Comparison of ENCODE assay signal across 8 cellular contexts in the genomic region with DNA sequence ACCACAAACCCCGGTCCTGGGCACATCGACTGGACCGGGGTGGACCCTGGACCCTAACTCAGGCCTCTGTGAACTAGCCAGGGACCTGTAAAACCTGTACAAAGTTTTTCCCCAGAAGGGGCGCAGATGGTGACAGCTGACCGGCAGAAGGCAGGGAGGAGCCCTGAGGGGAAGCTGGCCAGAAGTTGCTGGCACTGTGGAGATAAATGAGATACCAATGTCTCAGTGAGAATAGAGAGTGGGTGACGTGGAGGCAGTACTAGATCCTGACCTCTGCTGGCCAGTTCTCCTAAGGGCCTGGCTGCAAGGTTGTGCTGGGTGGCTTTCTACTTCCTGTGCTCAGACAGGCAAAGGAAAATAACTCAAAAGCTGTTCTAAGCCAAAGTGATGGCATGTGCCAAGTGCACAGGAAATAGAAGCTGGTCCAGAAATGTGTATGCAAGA. TPM values are rescaled to one million over a fixed set of nuclear protein-coding genes. Genes with fewer than 3 reads are reported as not detected.
A peak's percentile ranks its signal among the peaks of the same experiment; 100 is the strongest.
DNase-seq lines count a peak whose midpoint lies in the region; ATAC-seq and TF ChIP-seq lines count a peak whose summit lies in the region.

No MANE protein-coding gene starts in this region.

- peaks cover 20% of the 10 kb centered on the region for H3K4me1 Mint-ChIP-seq in activated CD8-positive, alpha-beta memory T cell treated with anti-CD3 and anti-CD28 coated beads, Interleukin-2, amount 10 ng/mL, durations not matched to agents 7 days and 5 days
- peaks cover 11 to 14% of the 10 kb centered on the region in 2 donors for H3K4me1 Mint-ChIP-seq in stimulated activated naive B cell treated with anti-CD40 and anti-IgM and Interleukin-4, amounts not matched to agents 10 μg/mL and 1 μg/mL and 100 μg/mL, for 72 hours

- ATAC-seq in activated CD8-positive, alpha-beta memory T cell treated with anti-CD3 and anti-CD28 coated beads, Interleukin-2, amount 10 ng/mL, durations not matched to agents 7 days and 5 days: peak; percentile 78
- ATAC-seq in HG03354 (IDR thresholded peaks at IDR 0.05; ENCODE audit: poor library complexity, severe bottlenecking, unreplicated experiment): peak; percentile 57
- ATAC-seq in stimulated activated naive B cell treated with anti-CD40 and anti-IgM and Interleukin-4, amounts not matched to agents 10 μg/mL and 1 μg/mL and 100 μg/mL, for 72 hours (replicated peaks): peak; percentile 34 to 40

- DNase-seq in activated CD8-positive, alpha-beta memory T cell treated with anti-CD3 and anti-CD28 coated beads, Interleukin-2, amount 10 ng/mL, durations not matched to agents 7 days and 5 days: peak; percentile 64
- no peak for DNase-seq in activated CD8-positive, alpha-beta memory T cell treated with anti-CD3 and anti-CD28 coated beads, Interleukin-2, amount 50 U/mL, for 4 hours
- DNase-seq in SKM-1 (lab: John Stamatoyannopoulos, UW; ENCODE audit: unreplicated experiment) (peak; percentile 25), fibroblast of pulmonary artery (ENCODE audit: low read depth) (peak; percentile 63), activated gamma-delta T cell (lab: John Stamatoyannopoulos, UW) (no peak), DMS79 (lab: John Stamatoyannopoulos, UW) (no peak)
- DNase-seq in stimulated activated naive B cell treated with anti-CD40 and anti-IgM and Interleukin-4, amounts not matched to agents 10 μg/mL and 1 μg/mL and 100 μg/mL, for 72 hours: no peak

- peaks cover 12% of the 10 kb centered on the region for H3K27me3 Mint-ChIP-seq in activated CD8-positive, alpha-beta memory T cell treated with anti-CD3 and anti-CD28 coated beads, Interleukin-2, amount 10 ng/mL, durations not matched to agents 7 days and 5 days
- peaks cover 0 to 5% of the 10 kb centered on the region in 2 donors for H3K27me3 Mint-ChIP-seq in stimulated activated naive B cell treated with anti-CD40 and anti-IgM and Interleukin-4, amounts not matched to agents 10 μg/mL and 1 μg/mL and 100 μg/mL, for 72 hours

- no peak overlapping the region for H3K4me3 ChIP-seq in fibroblast of pulmonary artery (replicated peaks; ENCODE audit: low read depth, low read length)

- no peaks in the 10 kb centered on the region for H3K36me3 Mint-ChIP-seq in activated CD8-positive, alpha-beta memory T cell treated with anti-CD3 and anti-CD28 coated beads, Interleukin-2, amount 10 ng/mL, durations not matched to agents 7 days and 5 days
- no peaks in the 10 kb centered on the region for H3K36me3 Mint-ChIP-seq in stimulated activated naive B cell treated with anti-CD40 and anti-IgM and Interleukin-4, amounts not matched to agents 10 μg/mL and 1 μg/mL and 100 μg/mL, for 72 hours

- H3K9me3 Mint-ChIP-seq in activated CD8-positive, alpha-beta memory T cell treated with anti-CD3 and anti-CD28 coated beads, Interleukin-2, amount 10 ng/mL, durations not matched to agents 7 days and 5 days (ENCODE audit: low read depth): no peaks in the 10 kb centered on the region
- H3K9me3 Mint-ChIP-seq in stimulated activated naive B cell treated with anti-CD40 and anti-IgM and Interleukin-4, amounts not matched to agents 10 μg/mL and 1 μg/mL and 100 μg/mL, for 72 hours: no peaks in the 10 kb centered on the region

- peak overlapping the region; percentile 72 for H3K27ac Mint-ChIP-seq in activated CD8-positive, alpha-beta memory T cell treated with anti-CD3 and anti-CD28 coated beads, Interleukin-2, amount 10 ng/mL, durations not matched to agents 7 days and 5 days
- H3K27ac Mint-ChIP-seq in stimulated activated naive B cell treated with anti-CD40 and anti-IgM and Interleukin-4, amounts not matched to agents 10 μg/mL and 1 μg/mL and 100 μg/mL, for 72 hours: no peak overlapping the region

- H3K4me3 Mint-ChIP-seq in activated CD8-positive, alpha-beta memory T cell treated with anti-CD3 and anti-CD28 coated beads, Interleukin-2, amount 10 ng/mL, durations not matched to agents 7 days and 5 days: no peak overlapping the region
- H3K4me3 Mint-ChIP-seq in stimulated activated naive B cell treated with anti-CD40 and anti-IgM and Interleukin-4, amounts not matched to agents 10 μg/mL and 1 μg/mL and 100 μg/mL, for 72 hours: no peak overlapping the region

- peak; percentile 59 for TF ChIP-seq CTCF in fibroblast of pulmonary artery (IDR thresholded peaks at IDR 0.05; ENCODE audit: low read length, missing control alignments)

- CTCF ChIA-PET in activated CD8-positive, alpha-beta memory T cell treated with anti-CD3 and anti-CD28 coated beads, Interleukin-2, amount 10 ng/mL, durations not matched to agents 7 days and 5 days (lab: Charles Lee): interaction anchor here (0.8 to 25.8 kb wide), 28 partner anchors 10 to 223 kb away, joined by 3 to 579 read pairs (median 8); partner anchors contain the start of gene PRXL2A

RNA-seq across cellular contexts. Expression of gene TSPAN14, which starts 10.6 kb away (rescaled TPM):
- 100 to 1,000 TPM; 100 to 104 TPM for total RNA-seq in activated CD8-positive, alpha-beta memory T cell treated with anti-CD3 and anti-CD28 coated beads, Interleukin-2, amount 10 ng/mL, durations not matched to agents 7 days and 5 days

RNA-seq across cellular contexts. Expression of gene PRXL2A, which starts 35.2 kb away (rescaled TPM):
- total RNA-seq in activated CD8-positive, alpha-beta memory T cell treated with anti-CD3 and anti-CD28 coated beads, Interleukin-2, amount 10 ng/mL, durations not matched to agents 7 days and 5 days: 10 to 100 TPM in 1 of 2 experiments, 1 to 10 TPM in 1; 8.1 to 12.2 TPM

Comparison
In these comparisons a context has a peak if more than half of its experiments do, and no peak if none do; other contexts are left out.
1. DNase-seq: peak in activated CD8-positive, alpha-beta memory T cell treated with anti-CD3 and anti-CD28 coated beads, Interleukin-2, amount 10 ng/mL, durations not matched to agents 7 days and 5 days (single experiment), SKM-1 (single experiment) and fibroblast of pulmonary artery (single experiment); none in activated CD8-positive, alpha-beta memory T cell treated with anti-CD3 and anti-CD28 coated beads, Interleukin-2, amount 50 U/mL, for 4 hours (single experiment), stimulated activated naive B cell treated with anti-CD40 and anti-IgM and Interleukin-4, amounts not matched to agents 10 μg/mL and 1 μg/mL and 100 μg/mL, for 72 hours (single experiment), activated gamma-delta T cell (single experiment) and DMS79 (single experiment).
2. Peak in every context shown above with its lines, with median percentiles within 50 percentile points of each other: ATAC-seq.